Comparison of ENCODE assay signal across 8 cellular contexts in the genomic region with DNA sequence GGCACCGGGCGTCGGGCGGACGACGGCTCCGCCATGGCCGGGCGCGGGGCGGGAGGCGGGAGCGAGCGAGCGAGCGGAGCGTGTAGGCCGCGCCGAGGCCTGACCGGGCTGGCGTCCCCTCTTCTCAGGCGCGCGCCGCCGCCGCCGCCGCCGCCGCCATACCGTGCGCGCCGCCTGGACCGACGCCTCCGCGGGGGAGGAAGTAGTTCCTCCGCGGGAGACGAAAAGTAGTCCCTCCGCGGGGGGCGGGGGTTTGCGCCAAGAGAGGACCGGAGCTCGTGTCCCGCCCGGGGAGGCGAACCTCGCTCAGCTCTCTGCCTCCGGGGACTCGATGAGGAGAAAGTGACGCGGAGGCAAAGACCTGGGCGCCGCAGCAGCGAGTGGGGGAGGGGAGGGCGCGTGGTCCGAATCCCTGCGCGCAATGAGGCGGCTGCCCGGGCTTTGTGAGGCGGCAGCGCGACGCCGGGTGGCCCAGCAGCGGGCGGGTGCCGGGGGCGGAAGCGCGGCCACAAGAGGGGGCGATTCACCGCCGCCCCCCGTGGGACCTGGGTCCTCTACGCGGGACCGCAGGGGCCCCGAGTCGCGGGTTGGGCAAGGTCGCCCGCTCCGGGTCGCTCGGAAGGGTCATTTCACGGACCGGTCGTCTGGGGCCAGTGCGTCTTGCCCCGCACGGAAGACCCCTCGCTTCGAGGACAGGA. TPM values are rescaled to one million over a fixed set of nuclear protein-coding genes. Genes with fewer than 3 reads are reported as not detected.
DNase-seq lines count a peak whose midpoint lies in the region; ATAC-seq and TF ChIP-seq lines count a peak whose summit lies in the region.

A gene (minus strand): TSS at position 176 of the 698 bp plus-strand sequence. CDS start 141 bp downstream, at position 35.

- H3K4me1 ChIP-seq in Caco-2 (peaks cover 26% of the 10 kb centered on the region), HUES48 (ENCODE audit: control insufficient read depth, insufficient read depth, low read length) (peaks cover 10% of the 10 kb centered on the region), PC-3 (ENCODE audit: insufficient read depth, low read length) (peaks cover 20% of the 10 kb centered on the region), esophagus muscularis mucosa (peaks cover 23 to 68% (median 55%) of the 10 kb centered on the region in 4 donors)

- peak; percentile 90 to 92 for DNase-seq in Caco-2
- DNase-seq in GM20000 (ENCODE audit: low spot score), result peak; percentile 91
- peak; percentile 77 for DNase-seq in PC-3
- peak; percentile 89 for DNase-seq in activated T-cell treated with anti-CD3 and anti-CD28 coated beads, Interleukin-2, amount 50 U/mL, for 24 hours
- peak; percentile 94 for DNase-seq in esophagus muscularis mucosa (ENCODE audit: extremely low spot score)
- peak; percentile 90 for DNase-seq in myocyte (ENCODE audit: low read depth)
- peak; percentile 52 to 55 for DNase-seq in stimulated activated CD8-positive, alpha-beta memory T cell treated with anti-CD3 and anti-CD28 coated beads, Interleukin-7, amount 100 ng/mL, for 48 hours (ENCODE audit: extremely low read depth in 1 of 2, low read depth in 1 of 2)

- H3F3A ChIP-seq in PC-3 (ENCODE audit: low read length, unreplicated experiment), result no peaks in the 10 kb centered on the region

- H3K27ac Mint-ChIP-seq in Caco-2 (ENCODE audit: unreplicated experiment), result peak within 1 kb of the TSS; percentile 89
- peak within 1 kb of the TSS; percentile 97 for H3K27ac Mint-ChIP-seq in activated T-cell treated with anti-CD3 and anti-CD28 coated beads, Interleukin-2, amount 50 U/mL, for 24 hours

- 0% methylated on average over 10 of the region's 101 CpGs for WGBS in esophagus muscularis mucosa

- H3K36me3 Mint-ChIP-seq in Caco-2 (ENCODE audit: insufficient read depth, unreplicated experiment), result peaks cover 51% of the 10 kb centered on the region
- peaks cover 39% of the 10 kb centered on the region for H3K36me3 Mint-ChIP-seq in activated T-cell treated with anti-CD3 and anti-CD28 coated beads, Interleukin-2, amount 50 U/mL, for 24 hours (ENCODE audit: low read depth)

- TF ChIP-seq CTCF in Caco-2 (IDR thresholded peaks at IDR 0.05; ENCODE audit: insufficient read depth in 1 of 2, low read depth in 1 of 2, low read length in 1 of 2, severe bottlenecking in 1 of 2, unreplicated experiment in 1 of 2) (peak; percentile 28 to 29), GM20000 (IDR thresholded peaks at IDR 0.05; ENCODE audit: extremely low read depth, missing control alignments) (peak; percentile 13), PC-3 (conservative IDR thresholded peaks at IDR 0.05; ENCODE audit: low read depth, low read length) (no peak), esophagus muscularis mucosa (IDR thresholded peaks at IDR 0.05) (peak; percentile 46 to 52 (median 49))

- CTCF ChIA-PET in Caco-2 (lab: Charles Lee) (no interaction called here), PC-3 (lab: Charles Lee) (no interaction called here)

- no TSS peak for BruUV-seq in Caco-2 (replicated peaks; lab: Mats Ljungman, UMichigan)
- BruUV-seq in PC-3 (replicated peaks; lab: Mats Ljungman, UMichigan), result no TSS peak

- peak within 1 kb of the TSS; percentile 97 for H3K4me3 Mint-ChIP-seq in Caco-2 (ENCODE audit: unreplicated experiment)
- peak within 1 kb of the TSS; percentile 90 for H3K4me3 Mint-ChIP-seq in activated T-cell treated with anti-CD3 and anti-CD28 coated beads, Interleukin-2, amount 50 U/mL, for 24 hours

- TF ChIP-seq EP300 in esophagus muscularis mucosa (IDR thresholded peaks at IDR 0.05), result no peak

- peaks cover 10% of the 10 kb centered on the region; the same call in 1 of the 2 replicates for H4K20me1 ChIP-seq in PC-3 (ENCODE audit: low read length)

- H3K9me3 ChIP-seq in Caco-2, result no peaks in the 10 kb centered on the region
- no peaks in the 10 kb centered on the region for H3K9me3 ChIP-seq in HUES48 (ENCODE audit: control insufficient read depth, insufficient read depth, low read length)
- no peaks in the 10 kb centered on the region for H3K9me3 ChIP-seq in PC-3 (ENCODE audit: low read length)
- no peaks in the 10 kb centered on the region for H3K9me3 ChIP-seq in esophagus muscularis mucosa

- POLR2A ChIA-PET in Caco-2 (lab: Charles Lee) (interaction anchor here (0.6 to 1.4 kb wide), 5 partner anchors 16 to 74 kb away, joined by 3 to 9 read pairs (median 6); no protein-coding TSS in a partner anchor), PC-3 (lab: Charles Lee; ENCODE audit: unreplicated experiment) (interaction anchor here (0.7 kb wide), 1 partner anchor 20 kb away, joined by 4 read pairs; no protein-coding TSS in a partner anchor)

- peak within 1 kb of the TSS; percentile 87 for H3K4me2 ChIP-seq in PC-3 (ENCODE audit: low read length)

- peak within 1 kb of the TSS; percentile 89 for H2AFZ ChIP-seq in PC-3 (ENCODE audit: low read length)

- H3K27me3 Mint-ChIP-seq in Caco-2 (ENCODE audit: insufficient read depth, unreplicated experiment), result no peaks in the 10 kb centered on the region
- no peaks in the 10 kb centered on the region for H3K27me3 Mint-ChIP-seq in activated T-cell treated with anti-CD3 and anti-CD28 coated beads, Interleukin-2, amount 50 U/mL, for 24 hours

- H3K4me1 Mint-ChIP-seq in Caco-2 (ENCODE audit: low read depth, unreplicated experiment), result peaks cover 21% of the 10 kb centered on the region
- peaks cover 45% of the 10 kb centered on the region for H3K4me1 Mint-ChIP-seq in activated T-cell treated with anti-CD3 and anti-CD28 coated beads, Interleukin-2, amount 50 U/mL, for 24 hours (ENCODE audit: low read depth)

- H3K27me3 ChIP-seq in Caco-2 (replicated peaks; ENCODE audit: control insufficient read depth, insufficient read depth, low read length) (no peaks in the 10 kb centered on the region), HUES48 (ENCODE audit: control insufficient read depth, insufficient read depth, low read length) (no peaks in the 10 kb centered on the region), PC-3 (ENCODE audit: low read length) (no peaks in the 10 kb centered on the region), esophagus muscularis mucosa (no peaks in the 10 kb centered on the region)

- no peaks in the 10 kb centered on the region for H3K9me2 ChIP-seq in PC-3 (replicated peaks; ENCODE audit: low read length)

- ATAC-seq in PC-3, result peak; percentile 55

- H3K79me2 ChIP-seq in PC-3 (ENCODE audit: low read length), result peaks cover 47% of the 10 kb centered on the region

- H3K9ac ChIP-seq in HUES48 (ENCODE audit: low read depth, low read length), result peak within 1 kb of the TSS; percentile 97
- peak within 1 kb of the TSS; percentile 94 for H3K9ac ChIP-seq in PC-3 (ENCODE audit: low read length)

- peak; percentile 53 for TF ChIP-seq POLR2A in esophagus muscularis mucosa (IDR thresholded peaks at IDR 0.05; ENCODE audit: low read depth)

- no peaks in the 10 kb centered on the region for H3K9me3 Mint-ChIP-seq in Caco-2 (ENCODE audit: unreplicated experiment)
- no peaks in the 10 kb centered on the region for H3K9me3 Mint-ChIP-seq in activated T-cell treated with anti-CD3 and anti-CD28 coated beads, Interleukin-2, amount 50 U/mL, for 24 hours

- H3K4me3 ChIP-seq in Caco-2 (ENCODE audit: low read depth, low read length) (peak within 1 kb of the TSS; percentile 86), HUES48 (ENCODE audit: low read depth, low read length) (peak within 1 kb of the TSS; percentile 76), PC-3 (ENCODE audit: low read length) (peak within 1 kb of the TSS; percentile 77), esophagus muscularis mucosa (peak within 1 kb of the TSS; percentile 83 to 96 (median 89))

- H3K36me3 ChIP-seq in Caco-2 (ENCODE audit: control insufficient read depth, insufficient read depth, low read length), result no peaks in the 10 kb centered on the region
- peaks cover 31% of the 10 kb centered on the region for H3K36me3 ChIP-seq in HUES48 (ENCODE audit: control insufficient read depth, insufficient read depth, low read length)
- peaks cover 10% of the 10 kb centered on the region; the same call in 1 of the 2 replicates for H3K36me3 ChIP-seq in PC-3 (ENCODE audit: low read depth, low read length)
- peaks cover 0 to 31% (median 21%) of the 10 kb centered on the region in 4 donors for H3K36me3 ChIP-seq in esophagus muscularis mucosa

- peak within 1 kb of the TSS; percentile 98 for H3K27ac ChIP-seq in HUES48 (ENCODE audit: low read depth, low read length)
- peak within 1 kb of the TSS; percentile 71 for H3K27ac ChIP-seq in PC-3 (ENCODE audit: low read length)
- H3K27ac ChIP-seq in esophagus muscularis mucosa (replicated peaks in 1 of 4), result peak within 1 kb of the TSS; percentile 96 to 99 (median 98)

- intact Hi-C loops in Caco-2 (cut with micrococcal nuclease; ENCODE audit: unreplicated experiment), result loop anchor here (1.0 to 10.0 kb wide), 3 partner anchors 36 to 131 kb away; a partner anchor contains a TSS
- intact Hi-C loops in PC-3 (cut with micrococcal nuclease), result loop anchor here (2.0 to 10.0 kb wide), 2 partner anchors 75 to 131 kb away; a partner anchor contains a TSS
- intact Hi-C loops in esophagus muscularis mucosa (cut with DNase I), result loop anchor here (1.0 to 2.0 kb wide), 2 partner anchors 35 to 75 kb away; no protein-coding TSS in a partner anchor

RNA-seq across cellular contexts. Expression of the gene that starts here (rescaled TPM):
- total RNA-seq in Caco-2 (2022) (37.1 and 42.2 TPM in 2 replicates), PC-3 (2014; rRNA removed) (25.1 and 29.3 TPM in 2 replicates), esophagus muscularis mucosa (100 to 1,000 TPM in 1 of 4 donors, 10 to 100 TPM in 3; 55.0 to 104 (median 67.9) TPM), myocyte (55.5 TPM in 2 replicates)
- polyA plus RNA-seq in myocyte (2012), result 10.7 TPM

Comparison
In these comparisons a context has a peak if more than half of its experiments do, and no peak if none do; other contexts are left out.
1. Peak in every context shown above with its lines: DNase-seq, ATAC-seq, H3K4me3 ChIP-seq and H3K27ac ChIP-seq.